2 cellular contexts compared by ENCODE assay signal in the genomic region with DNA sequence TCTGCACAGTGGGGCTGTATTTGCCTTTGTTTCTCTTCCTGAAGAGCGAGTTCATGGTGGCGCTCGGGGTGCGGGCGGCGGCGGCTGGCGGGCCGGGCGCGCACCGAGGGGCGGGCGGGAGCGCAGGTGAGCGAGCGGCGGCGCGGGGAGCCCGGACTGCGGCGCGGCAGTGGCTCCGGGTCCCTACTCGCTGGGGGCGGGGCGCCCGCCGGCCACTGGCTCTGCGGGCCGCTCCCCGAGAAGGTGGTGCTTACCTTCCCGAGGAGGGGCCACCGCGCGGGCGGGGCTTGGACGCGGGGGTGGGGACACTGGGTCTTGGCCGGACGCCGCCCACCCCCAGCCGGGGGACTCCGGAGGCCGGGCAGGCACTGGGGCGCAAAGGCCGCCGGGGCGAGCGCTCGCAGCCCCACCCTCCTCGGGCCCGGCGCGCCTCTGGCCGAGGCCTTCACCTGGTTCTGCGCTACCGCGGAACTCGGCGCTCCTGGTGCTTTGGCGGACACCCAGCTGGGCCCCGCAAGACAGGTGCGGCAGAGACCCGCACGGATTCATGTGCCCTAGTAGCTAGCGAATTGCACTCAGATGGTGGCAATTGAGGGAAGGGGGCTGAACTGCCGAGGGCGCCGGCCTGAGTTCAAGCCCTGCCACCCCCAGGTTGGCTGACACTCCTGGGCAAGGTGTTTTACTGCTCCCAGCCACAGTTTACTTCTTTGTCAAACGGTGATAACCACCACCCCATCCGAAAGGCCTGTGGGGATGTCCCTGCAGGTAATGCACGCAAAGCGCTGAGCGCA.
TF ChIP-seq lines count a peak whose summit lies in the region.

A gene with protein sequence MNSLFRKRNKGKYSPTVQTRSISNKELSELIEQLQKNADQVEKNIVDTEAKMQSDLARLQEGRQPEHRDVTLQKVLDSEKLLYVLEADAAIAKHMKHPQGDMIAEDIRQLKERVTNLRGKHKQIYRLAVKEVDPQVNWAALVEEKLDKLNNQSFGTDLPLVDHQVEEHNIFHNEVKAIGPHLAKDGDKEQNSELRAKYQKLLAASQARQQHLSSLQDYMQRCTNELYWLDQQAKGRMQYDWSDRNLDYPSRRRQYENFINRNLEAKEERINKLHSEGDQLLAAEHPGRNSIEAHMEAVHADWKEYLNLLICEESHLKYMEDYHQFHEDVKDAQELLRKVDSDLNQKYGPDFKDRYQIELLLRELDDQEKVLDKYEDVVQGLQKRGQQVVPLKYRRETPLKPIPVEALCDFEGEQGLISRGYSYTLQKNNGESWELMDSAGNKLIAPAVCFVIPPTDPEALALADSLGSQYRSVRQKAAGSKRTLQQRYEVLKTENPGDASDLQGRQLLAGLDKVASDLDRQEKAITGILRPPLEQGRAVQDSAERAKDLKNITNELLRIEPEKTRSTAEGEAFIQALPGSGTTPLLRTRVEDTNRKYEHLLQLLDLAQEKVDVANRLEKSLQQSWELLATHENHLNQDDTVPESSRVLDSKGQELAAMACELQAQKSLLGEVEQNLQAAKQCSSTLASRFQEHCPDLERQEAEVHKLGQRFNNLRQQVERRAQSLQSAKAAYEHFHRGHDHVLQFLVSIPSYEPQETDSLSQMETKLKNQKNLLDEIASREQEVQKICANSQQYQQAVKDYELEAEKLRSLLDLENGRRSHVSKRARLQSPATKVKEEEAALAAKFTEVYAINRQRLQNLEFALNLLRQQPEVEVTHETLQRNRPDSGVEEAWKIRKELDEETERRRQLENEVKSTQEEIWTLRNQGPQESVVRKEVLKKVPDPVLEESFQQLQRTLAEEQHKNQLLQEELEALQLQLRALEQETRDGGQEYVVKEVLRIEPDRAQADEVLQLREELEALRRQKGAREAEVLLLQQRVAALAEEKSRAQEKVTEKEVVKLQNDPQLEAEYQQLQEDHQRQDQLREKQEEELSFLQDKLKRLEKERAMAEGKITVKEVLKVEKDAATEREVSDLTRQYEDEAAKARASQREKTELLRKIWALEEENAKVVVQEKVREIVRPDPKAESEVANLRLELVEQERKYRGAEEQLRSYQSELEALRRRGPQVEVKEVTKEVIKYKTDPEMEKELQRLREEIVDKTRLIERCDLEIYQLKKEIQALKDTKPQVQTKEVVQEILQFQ (N-terminal part only) (minus strand): TSS at position 158 of the 791 bp plus-strand sequence. CDS start 103 bp downstream, at position 55.

TF ChIP-seq in A549, 52 proteins besides CTCF, POLR2A, EP300 and RAD21:
- TF ChIP-seq, protein P1, sequence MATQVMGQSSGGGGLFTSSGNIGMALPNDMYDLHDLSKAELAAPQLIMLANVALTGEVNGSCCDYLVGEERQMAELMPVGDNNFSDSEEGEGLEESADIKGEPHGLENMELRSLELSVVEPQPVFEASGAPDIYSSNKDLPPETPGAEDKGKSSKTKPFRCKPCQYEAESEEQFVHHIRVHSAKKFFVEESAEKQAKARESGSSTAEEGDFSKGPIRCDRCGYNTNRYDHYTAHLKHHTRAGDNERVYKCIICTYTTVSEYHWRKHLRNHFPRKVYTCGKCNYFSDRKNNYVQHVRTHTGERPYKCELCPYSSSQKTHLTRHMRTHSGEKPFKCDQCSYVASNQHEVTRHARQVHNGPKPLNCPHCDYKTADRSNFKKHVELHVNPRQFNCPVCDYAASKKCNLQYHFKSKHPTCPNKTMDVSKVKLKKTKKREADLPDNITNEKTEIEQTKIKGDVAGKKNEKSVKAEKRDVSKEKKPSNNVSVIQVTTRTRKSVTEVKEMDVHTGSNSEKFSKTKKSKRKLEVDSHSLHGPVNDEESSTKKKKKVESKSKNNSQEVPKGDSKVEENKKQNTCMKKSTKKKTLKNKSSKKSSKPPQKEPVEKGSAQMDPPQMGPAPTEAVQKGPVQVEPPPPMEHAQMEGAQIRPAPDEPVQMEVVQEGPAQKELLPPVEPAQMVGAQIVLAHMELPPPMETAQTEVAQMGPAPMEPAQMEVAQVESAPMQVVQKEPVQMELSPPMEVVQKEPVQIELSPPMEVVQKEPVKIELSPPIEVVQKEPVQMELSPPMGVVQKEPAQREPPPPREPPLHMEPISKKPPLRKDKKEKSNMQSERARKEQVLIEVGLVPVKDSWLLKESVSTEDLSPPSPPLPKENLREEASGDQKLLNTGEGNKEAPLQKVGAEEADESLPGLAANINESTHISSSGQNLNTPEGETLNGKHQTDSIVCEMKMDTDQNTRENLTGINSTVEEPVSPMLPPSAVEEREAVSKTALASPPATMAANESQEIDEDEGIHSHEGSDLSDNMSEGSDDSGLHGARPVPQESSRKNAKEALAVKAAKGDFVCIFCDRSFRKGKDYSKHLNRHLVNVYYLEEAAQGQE (IDR thresholded peaks at IDR 0.05), result no peak
- TF ChIP-seq SMC3 (IDR thresholded peaks at IDR 0.05), result peak; percentile 8; the same call in 1 of the 3 replicates

TF ChIP-seq in SK-N-SH, 30 proteins besides CTCF, POLR2A, EP300 and RAD21 (continued from another document):
- TF ChIP-seq, protein P2, sequence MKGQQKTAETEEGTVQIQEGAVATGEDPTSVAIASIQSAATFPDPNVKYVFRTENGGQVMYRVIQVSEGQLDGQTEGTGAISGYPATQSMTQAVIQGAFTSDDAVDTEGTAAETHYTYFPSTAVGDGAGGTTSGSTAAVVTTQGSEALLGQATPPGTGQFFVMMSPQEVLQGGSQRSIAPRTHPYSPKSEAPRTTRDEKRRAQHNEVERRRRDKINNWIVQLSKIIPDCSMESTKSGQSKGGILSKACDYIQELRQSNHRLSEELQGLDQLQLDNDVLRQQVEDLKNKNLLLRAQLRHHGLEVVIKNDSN (IDR thresholded peaks at IDR 0.05; ENCODE audit: borderline replicate concordance, low read depth), result no peak
- TF ChIP-seq, protein P1 (IDR thresholded peaks at IDR 0.05; ENCODE audit: low read depth, low read length), result no peak
- TF ChIP-seq MXI1 (IDR thresholded peaks at IDR 0.05; ENCODE audit: low read depth, low read length) (no peak), TEAD4 (IDR thresholded peaks at IDR 0.05; ENCODE audit: borderline replicate concordance, insufficient read depth) (no peak)
- TF ChIP-seq, protein P3, sequence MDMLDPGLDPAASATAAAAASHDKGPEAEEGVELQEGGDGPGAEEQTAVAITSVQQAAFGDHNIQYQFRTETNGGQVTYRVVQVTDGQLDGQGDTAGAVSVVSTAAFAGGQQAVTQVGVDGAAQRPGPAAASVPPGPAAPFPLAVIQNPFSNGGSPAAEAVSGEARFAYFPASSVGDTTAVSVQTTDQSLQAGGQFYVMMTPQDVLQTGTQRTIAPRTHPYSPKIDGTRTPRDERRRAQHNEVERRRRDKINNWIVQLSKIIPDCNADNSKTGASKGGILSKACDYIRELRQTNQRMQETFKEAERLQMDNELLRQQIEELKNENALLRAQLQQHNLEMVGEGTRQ (IDR thresholded peaks at IDR 0.05; ENCODE audit: borderline replicate concordance, low read depth, low read length), result no peak
